31 cellular contexts compared by ENCODE assay signal in genomic region chr15:34600920-34601319, GRCh38.
"Had no signal": no experiment of that assay in that cellular context is flagged by ENCODE, and none has a peak within 500 bp of the region (broad histone marks: within the 10 kb centered on the region; RNA-seq: fewer than 3 reads in every experiment).

No MANE protein-coding gene starts in this region.

- FAIRE-seq: colon had no signal

- H3K27ac ChIP-seq: adrenal gland, body of pancreas, epithelial cell of prostate, esophagus squamous epithelium, gastroesophageal sphincter, heart right ventricle, hepatocyte had no signal

- ATAC-seq: activated CD4-positive, alpha-beta T cell treated with anti-CD3 and anti-CD28 coated beads for 36 hours; activated CD8-positive, alpha-beta memory T cell treated with anti-CD3 and anti-CD28 coated beads, Interleukin-2, amount 10 ng/mL, durations not matched to agents 7 days and 5 days; activated CD8-positive, alpha-beta T cell treated with anti-CD3 and anti-CD28 coated beads, Interleukin-2, amount 10 ng/mL, durations not matched to agents 7 days and 5 days; activated naive CD8-positive, alpha-beta T cell treated with anti-CD3 and anti-CD28 coated beads, Interleukin-2, amount 50 U/mL, for 24 hours; body of pancreas; effector memory CD8-positive, alpha-beta T cell; gastroesophageal sphincter; heart right ventricle had no signal

- H3K4me1 ChIP-seq: adrenal gland, body of pancreas, esophagus squamous epithelium, gastroesophageal sphincter had no signal

- H3K9me3 ChIP-seq: adrenal gland, body of pancreas, esophagus squamous epithelium, gastroesophageal sphincter, heart right ventricle had no signal

- H3K4me2 ChIP-seq: hepatocyte had no signal

- DNase-seq: activated CD4-positive, alpha-beta memory T cell treated with anti-CD3 and anti-CD28 coated beads for 36 hours; activated CD4-positive, alpha-beta T cell treated with anti-CD3 and anti-CD28 coated beads for 36 hours; activated CD4-positive, alpha-beta T cell treated with anti-CD3 and anti-CD28 coated beads, Interleukin-2, amount 10 ng/mL, durations not matched to agents 24 days and 14 days; activated CD4-positive, CD25-positive, alpha-beta regulatory T cell; activated CD4-positive, CD25-positive, alpha-beta regulatory T cell treated with anti-CD3 and anti-CD28 coated beads, Interleukin-2, amount 50 U/mL, for 72 hours; activated CD8-positive, alpha-beta memory T cell treated with anti-CD3 and anti-CD28 coated beads, Interleukin-2, amount 10 ng/mL, durations not matched to agents 7 days and 5 days; activated CD8-positive, alpha-beta memory T cell treated with anti-CD3 and anti-CD28 coated beads, Interleukin-2, amount 50 U/mL, for 4 hours; activated CD8-positive, alpha-beta T cell treated with anti-CD3 and anti-CD28 coated beads, Interleukin-2, amount 10 ng/mL, durations not matched to agents 7 days and 5 days; activated effector memory CD4-positive, alpha-beta T cell treated with anti-CD3 and anti-CD28 coated beads, Interleukin-2, amount 50 U/mL, for 16 hours; activated naive CD4-positive, alpha-beta T cell treated with anti-CD3 and anti-CD28 coated beads for 36 hours; activated naive CD8-positive, alpha-beta T cell treated with anti-CD3 and anti-CD28 coated beads for 36 hours; activated naive CD8-positive, alpha-beta T cell treated with anti-CD3 and anti-CD28 coated beads, Interleukin-2, amount 50 U/mL, for 24 hours; activated T-cell treated with anti-CD3 and anti-CD28 coated beads, Interleukin-2, amount 50 U/mL, for 1 hour; activated T-cell treated with anti-CD3 and anti-CD28 coated beads, Interleukin-2, amount 50 U/mL, for 48 hours; adrenal gland; amygdala; aorta; body of pancreas; caudate nucleus; cortex of kidney; dermis blood vessel endothelial cell; effector CD4-positive, alpha-beta T cell; effector memory CD8-positive, alpha-beta T cell; esophagus squamous epithelium; foreskin melanocyte; heart right ventricle; T-helper 9 cell had no signal

- H3K4me3 ChIP-seq: adrenal gland, body of pancreas, esophagus squamous epithelium, gastroesophageal sphincter, heart right ventricle, hepatocyte had no signal
